ENCODE assay signal across 26 cellular contexts in the genomic region with DNA sequence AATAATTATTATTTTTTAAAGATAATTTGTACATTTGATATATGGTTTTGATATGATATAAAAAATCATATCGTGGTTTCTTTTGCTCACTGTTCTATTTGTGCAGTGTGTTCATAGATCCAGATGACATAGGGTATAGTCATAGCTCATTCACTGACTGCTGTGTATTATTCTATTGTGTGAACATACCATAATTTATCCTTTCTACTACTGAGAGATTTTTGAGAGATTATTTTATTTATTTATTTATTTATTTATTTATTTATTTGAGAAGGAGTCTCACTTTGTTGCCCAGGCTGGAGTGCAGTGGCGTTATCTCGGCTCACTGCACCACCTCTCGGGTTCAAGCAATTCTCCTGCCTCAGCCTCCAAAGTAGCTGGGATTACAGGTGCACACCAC. TPM values are rescaled to one million over a fixed set of nuclear protein-coding genes. Genes with fewer than 3 reads are reported as not detected.
DNase-seq lines count a peak whose midpoint lies in the region; ATAC-seq, FAIRE-seq and TF ChIP-seq lines count a peak whose summit lies in the region.
"Had no signal": no experiment of that assay in that cellular context is flagged by ENCODE, and none has a peak within 500 bp of the region (broad histone marks: within the 10 kb centered on the region; RNA-seq: fewer than 3 reads in every experiment).

No MANE protein-coding gene starts in this region.

- no peak for ATAC-seq in esophagus mucosa
- ATAC-seq: GM12878 had no signal

- H3K27me3 ChIP-seq in bronchial epithelial cell (ENCODE audit: control insufficient read depth, insufficient read depth, low read length) = peaks cover 8% of the 10 kb centered on the region
- H3K27me3 ChIP-seq in osteoblast (ENCODE audit: insufficient read depth, low read length) = peaks cover 8% of the 10 kb centered on the region
- H3K27me3 ChIP-seq: BE2C, BLaER1 had no signal

- no peaks in the 10 kb centered on the region for H3K79me2 ChIP-seq in osteoblast (ENCODE audit: insufficient read depth, low read length)

- CTCF ChIA-PET in HEK293 (lab: Yijun Ruan, JAX) = interaction anchor here (0.6 kb wide), 1 partner anchor 127 kb away, joined by 3 read pairs; no protein-coding TSS in a partner anchor

- peak; percentile 30 for DNase-seq in bronchial epithelial cell (ENCODE audit: low read depth)
- DNase-seq in osteoblast (ENCODE audit: insufficient read length, low spot score, missing footprints) = peak; percentile 82
- DNase-seq in A172 (ENCODE audit: low spot score) = no peak
- DNase-seq: ACHN; BE2C; C1 segment of cervical spinal cord; CD4-positive, alpha-beta memory T cell; CD4-positive, CD25-positive, alpha-beta regulatory T cell; CD8-positive, alpha-beta memory T cell; COR-L47; DMS 273 treated with DMSO at 0.1 percent for 48 hours; DMS153; DMS53; DMS79; DND-41; EL; GDM1 had no signal

- H4K20me1 ChIP-seq in osteoblast (ENCODE audit: insufficient read depth, low read length) = no peaks in the 10 kb centered on the region
- H4K20me1 ChIP-seq: BLaER1 had no signal

- H3K4me3 ChIP-seq in HEK293 (ENCODE audit: low read depth, low read length) = no peak overlapping the region
- H3K4me3 ChIP-seq in bronchial epithelial cell (ENCODE audit: low read depth, low read length) = no peak overlapping the region
- no peak overlapping the region for H3K4me3 ChIP-seq in osteoblast (ENCODE audit: insufficient read depth, low read length)
- H3K4me3 ChIP-seq: BLaER1, GM12878 had no signal

- no peak for FAIRE-seq in bronchial epithelial cell (lab: Jason Lieb, UNC)
- FAIRE-seq: A204.1, GM12878, GM12892, GM18507 had no signal

- H3K27ac ChIP-seq in HEK293 (ENCODE audit: extremely low read depth, low read depth, low read length) = no peak overlapping the region
- H3K27ac ChIP-seq in osteoblast (ENCODE audit: low read depth, low read length) = no peak overlapping the region
- H3K27ac ChIP-seq: 22Rv1, BLaER1 had no signal

- TF ChIP-seq CTCF in HEK293 (tag by site-specific recombination; IDR thresholded peaks at IDR 0.05) (no peak), bronchial epithelial cell (IDR thresholded peaks at IDR 0.05; ENCODE audit: insufficient read depth, low read length, severe bottlenecking) (no peak), osteoblast (IDR thresholded peaks at IDR 0.05; ENCODE audit: extremely low read depth, low read depth, low read length) (no peak)

- no peak overlapping the region for H3K4me2 ChIP-seq in osteoblast (ENCODE audit: insufficient read depth, low read length)
- H3K4me2 ChIP-seq: BLaER1 had no signal

- no peaks in the 10 kb centered on the region for H3K36me3 ChIP-seq in HEK293 (ENCODE audit: control insufficient read depth in 2 of 2, insufficient read depth in 1 of 2, low read length in 2 of 2)
- no peaks in the 10 kb centered on the region for H3K36me3 ChIP-seq in bronchial epithelial cell (ENCODE audit: control insufficient read depth, insufficient read depth, low read length)
- no peaks in the 10 kb centered on the region for H3K36me3 ChIP-seq in osteoblast (ENCODE audit: insufficient read depth, low read length)
- H3K36me3 ChIP-seq: BE2C, BLaER1 had no signal

- POLR2A ChIA-PET in HEK293 (lab: Yijun Ruan, JAX) = no interaction called here

- H3K4me1 ChIP-seq in HEK293 (ENCODE audit: control insufficient read depth, insufficient read depth, low read length) = peaks cover 20% of the 10 kb centered on the region
- peaks cover 2% of the 10 kb centered on the region for H3K4me1 ChIP-seq in osteoblast (ENCODE audit: insufficient read depth, low read length)

- no peaks in the 10 kb centered on the region for H3K9me3 ChIP-seq in HEK293 (ENCODE audit: control insufficient read depth, insufficient read depth, low read depth, low read length)
- H3K9me3 ChIP-seq in osteoblast (ENCODE audit: low read depth, low read length) = no peaks in the 10 kb centered on the region
- H3K9me3 ChIP-seq: BE2C, BLaER1 had no signal

- no peak overlapping the region for H2AFZ ChIP-seq in osteoblast (ENCODE audit: low read length)

TF ChIP-seq in HEK293, 187 proteins besides CTCF, POLR2A, EP300 and RAD21:
- no peak for TF ChIP-seq ZBTB1 (tag by site-specific recombination; IDR thresholded peaks at IDR 0.05)
- peak; percentile 31; the same call in 1 of the 2 replicates for TF ChIP-seq ZNF623 (tag by site-specific recombination; IDR thresholded peaks at IDR 0.05)
- TF ChIP-seq ZNF785 (tag by site-specific recombination; IDR thresholded peaks at IDR 0.05) = no peak
- TF ChIP-seq ZNF394 (tag by site-specific recombination; IDR thresholded peaks at IDR 0.05; ENCODE audit: borderline replicate concordance) = peak; percentile 56; the same call in 1 of the 2 replicates
- peak; percentile 5; the same call in 1 of the 2 replicates for TF ChIP-seq ZNF140 (tag by site-specific recombination; IDR thresholded peaks at IDR 0.05)
- no peak for TF ChIP-seq WT1 (tag by site-specific recombination; IDR thresholded peaks at IDR 0.05)
- TF ChIP-seq ZNF426 (tag by site-specific recombination; IDR thresholded peaks at IDR 0.05) = peak; percentile 40
- no peak for TF ChIP-seq ZNF600 (tag by site-specific recombination; IDR thresholded peaks at IDR 0.05)
- TF ChIP-seq KLF8 (tag by site-specific recombination; IDR thresholded peaks at IDR 0.05) = no peak
- no peak for TF ChIP-seq ZNF324 (tag by site-specific recombination; IDR thresholded peaks at IDR 0.05)
- TF ChIP-seq, protein P1, sequence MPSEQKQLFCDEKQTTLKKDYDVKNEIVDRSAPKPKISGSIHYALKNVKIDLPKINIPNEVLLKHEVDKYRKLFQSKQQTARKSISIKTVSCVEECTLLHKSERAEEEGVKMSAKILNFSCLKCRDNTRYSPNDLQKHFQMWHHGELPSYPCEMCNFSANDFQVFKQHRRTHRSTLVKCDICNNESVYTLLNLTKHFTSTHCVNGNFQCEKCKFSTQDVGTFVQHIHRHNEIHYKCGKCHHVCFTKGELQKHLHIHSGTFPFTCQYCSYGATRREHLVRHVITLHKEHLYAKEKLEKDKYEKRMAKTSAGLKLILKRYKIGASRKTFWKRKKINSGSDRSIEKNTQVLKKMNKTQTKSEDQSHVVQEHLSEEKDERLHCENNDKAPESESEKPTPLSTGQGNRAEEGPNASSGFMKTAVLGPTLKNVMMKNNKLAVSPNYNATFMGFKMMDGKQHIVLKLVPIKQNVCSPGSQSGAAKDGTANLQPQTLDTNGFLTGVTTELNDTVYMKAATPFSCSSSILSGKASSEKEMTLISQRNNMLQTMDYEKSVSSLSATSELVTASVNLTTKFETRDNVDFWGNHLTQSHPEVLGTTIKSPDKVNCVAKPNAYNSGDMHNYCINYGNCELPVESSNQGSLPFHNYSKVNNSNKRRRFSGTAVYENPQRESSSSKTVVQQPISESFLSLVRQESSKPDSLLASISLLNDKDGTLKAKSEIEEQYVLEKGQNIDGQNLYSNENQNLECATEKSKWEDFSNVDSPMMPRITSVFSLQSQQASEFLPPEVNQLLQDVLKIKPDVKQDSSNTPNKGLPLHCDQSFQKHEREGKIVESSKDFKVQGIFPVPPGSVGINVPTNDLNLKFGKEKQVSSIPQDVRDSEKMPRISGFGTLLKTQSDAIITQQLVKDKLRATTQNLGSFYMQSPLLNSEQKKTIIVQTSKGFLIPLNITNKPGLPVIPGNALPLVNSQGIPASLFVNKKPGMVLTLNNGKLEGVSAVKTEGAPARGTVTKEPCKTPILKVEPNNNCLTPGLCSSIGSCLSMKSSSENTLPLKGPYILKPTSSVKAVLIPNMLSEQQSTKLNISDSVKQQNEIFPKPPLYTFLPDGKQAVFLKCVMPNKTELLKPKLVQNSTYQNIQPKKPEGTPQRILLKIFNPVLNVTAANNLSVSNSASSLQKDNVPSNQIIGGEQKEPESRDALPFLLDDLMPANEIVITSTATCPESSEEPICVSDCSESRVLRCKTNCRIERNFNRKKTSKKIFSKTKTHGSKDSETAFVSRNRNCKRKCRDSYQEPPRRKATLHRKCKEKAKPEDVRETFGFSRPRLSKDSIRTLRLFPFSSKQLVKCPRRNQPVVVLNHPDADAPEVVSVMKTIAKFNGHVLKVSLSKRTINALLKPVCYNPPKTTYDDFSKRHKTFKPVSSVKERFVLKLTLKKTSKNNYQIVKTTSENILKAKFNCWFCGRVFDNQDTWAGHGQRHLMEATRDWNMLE (tag by site-specific recombination; conservative IDR thresholded peaks at IDR 0.05; ENCODE audit: low read depth) = peak; percentile 58; the same call in 1 of the 2 replicates
- TF ChIP-seq ZNF311 (tag by site-specific recombination; IDR thresholded peaks at IDR 0.05; ENCODE audit: borderline replicate concordance) = no peak

RNA-seq across cellular contexts. Expression of a gene that starts 39.0 kb away (rescaled TPM):
- total RNA-seq in bronchial epithelial cell (under 0.01 TPM in 2 replicates), osteoblast (1.1 and 1.2 TPM in 2 replicates), esophagus mucosa (0.16 TPM)
- 0.10 and 0.22 TPM in 2 replicates for total RNA-seq in A172 (2014; rRNA removed; shearing (Covaris generic))
- total RNA-seq: CD4-positive, alpha-beta memory T cell; CD4-positive, CD25-positive, alpha-beta regulatory T cell; CD8-positive, alpha-beta memory T cell; G401; GM12878 had no signal

RNA-seq across cellular contexts. Expression of a gene that starts 43.4 kb away (rescaled TPM):
- total RNA-seq in bronchial epithelial cell (16.3 and 21.3 TPM in 2 replicates), osteoblast (46.9 and 50.3 TPM in 2 replicates), esophagus mucosa (19.0 TPM)
- total RNA-seq in A172 (2014; rRNA removed; shearing (Covaris generic)) = 32.7 and 36.7 TPM in 2 replicates

RNA-seq across cellular contexts. Expression of a gene that starts 58.3 kb away (rescaled TPM):
- total RNA-seq in bronchial epithelial cell = 15.3 and 18.9 TPM in 2 replicates
- 16.5 and 26.4 TPM in 2 replicates for total RNA-seq in osteoblast
- total RNA-seq in A172 (2014; rRNA removed; shearing (Covaris generic)) = 49.3 and 57.1 TPM in 2 replicates
- total RNA-seq in esophagus mucosa = 4.7 TPM
